11 cellular contexts compared by ENCODE assay signal in genomic region chr4:5019274-5019673, GRCh38. TPM values are rescaled to one million over a fixed set of nuclear protein-coding genes. Genes with fewer than 3 reads are reported as not detected.
DNase-seq lines count a peak whose midpoint lies in the region; ATAC-seq and TF ChIP-seq lines count a peak whose summit lies in the region.
"Had no signal": no experiment of that assay in that cellular context is flagged by ENCODE, and none has a peak within 500 bp of the region (broad histone marks: within the 10 kb centered on the region; RNA-seq: fewer than 3 reads in every experiment).

A gene with protein sequence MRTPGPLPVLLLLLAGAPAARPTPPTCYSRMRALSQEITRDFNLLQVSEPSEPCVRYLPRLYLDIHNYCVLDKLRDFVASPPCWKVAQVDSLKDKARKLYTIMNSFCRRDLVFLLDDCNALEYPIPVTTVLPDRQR (minus strand): TSS chr4:5019458. CDS start chr4:5019445, 13 bp downstream.

- no peaks in the 10 kb centered on the region for H3K36me3 Mint-ChIP-seq in activated naive CD4-positive, alpha-beta T cell treated with anti-CD3 and anti-CD28 coated beads, Interleukin-2, amount 10 ng/mL, durations not matched to agents 7 days and 5 days
- H3K36me3 Mint-ChIP-seq in activated naive CD4-positive, alpha-beta T cell treated with anti-CD3 and anti-CD28 coated beads for 36 hours (ENCODE audit: low read depth), result no peaks in the 10 kb centered on the region
- H3K36me3 Mint-ChIP-seq in dendritic cell treated with granulocyte-macrophage colony-stimulating factor and Interleukin-4, amounts not matched to agents 40 ng/mL and 50 ng/mL, for 4 days (ENCODE audit: low read depth), result no peaks in the 10 kb centered on the region
- H3K36me3 Mint-ChIP-seq: brain had no signal

- intact Hi-C loops in activated naive CD4-positive, alpha-beta T cell treated with anti-CD3 and anti-CD28 coated beads for 36 hours (cut with micrococcal nuclease), result no loop called here
- intact Hi-C loops in dendritic cell treated with granulocyte-macrophage colony-stimulating factor and Interleukin-4, amounts not matched to agents 40 ng/mL and 50 ng/mL, for 4 days (cut with micrococcal nuclease), result no loop called here
- intact Hi-C loops in tibial artery (cut with DNase I; ENCODE audit: low total_unique reads), result no loop called here

- peaks cover 0 to 5% (median 2%) of the 10 kb centered on the region in 4 donors for H3K4me1 ChIP-seq in tibial artery

- H3K4me3 Mint-ChIP-seq in activated naive CD4-positive, alpha-beta T cell treated with anti-CD3 and anti-CD28 coated beads, Interleukin-2, amount 10 ng/mL, durations not matched to agents 7 days and 5 days, result no peak within 1 kb of the TSS
- no peak within 1 kb of the TSS for H3K4me3 Mint-ChIP-seq in activated naive CD4-positive, alpha-beta T cell treated with anti-CD3 and anti-CD28 coated beads for 36 hours
- H3K4me3 Mint-ChIP-seq in dendritic cell treated with granulocyte-macrophage colony-stimulating factor and Interleukin-4, amounts not matched to agents 40 ng/mL and 50 ng/mL, for 4 days, result peak within 1 kb of the TSS; percentile 69

- H3K27me3 Mint-ChIP-seq in activated naive CD4-positive, alpha-beta T cell treated with anti-CD3 and anti-CD28 coated beads, Interleukin-2, amount 10 ng/mL, durations not matched to agents 7 days and 5 days, result peaks cover 28% of the 10 kb centered on the region
- peaks cover 16% of the 10 kb centered on the region for H3K27me3 Mint-ChIP-seq in activated naive CD4-positive, alpha-beta T cell treated with anti-CD3 and anti-CD28 coated beads for 36 hours (ENCODE audit: low read depth)
- H3K27me3 Mint-ChIP-seq in dendritic cell treated with granulocyte-macrophage colony-stimulating factor and Interleukin-4, amounts not matched to agents 40 ng/mL and 50 ng/mL, for 4 days, result peaks cover 10% of the 10 kb centered on the region

- H3K4me3 ChIP-seq in tibial artery, result peak within 1 kb of the TSS; percentile 26 to 42

- H3K4me1 Mint-ChIP-seq in activated naive CD4-positive, alpha-beta T cell treated with anti-CD3 and anti-CD28 coated beads, Interleukin-2, amount 10 ng/mL, durations not matched to agents 7 days and 5 days, result no peaks in the 10 kb centered on the region
- no peaks in the 10 kb centered on the region for H3K4me1 Mint-ChIP-seq in activated naive CD4-positive, alpha-beta T cell treated with anti-CD3 and anti-CD28 coated beads for 36 hours (ENCODE audit: low read depth)
- peaks cover 17% of the 10 kb centered on the region for H3K4me1 Mint-ChIP-seq in dendritic cell treated with granulocyte-macrophage colony-stimulating factor and Interleukin-4, amounts not matched to agents 40 ng/mL and 50 ng/mL, for 4 days (ENCODE audit: low read depth)
- H3K4me1 Mint-ChIP-seq: brain had no signal

- CTCF ChIA-PET in activated naive CD4-positive, alpha-beta T cell treated with anti-CD3 and anti-CD28 coated beads, Interleukin-2, amount 10 ng/mL, durations not matched to agents 7 days and 5 days (lab: Charles Lee), result no interaction called here
- CTCF ChIA-PET in activated naive CD4-positive, alpha-beta T cell treated with anti-CD3 and anti-CD28 coated beads for 36 hours (lab: Charles Lee), result no interaction called here

- no peak within 1 kb of the TSS for H3K27ac ChIP-seq in tibial artery

- H3K27ac Mint-ChIP-seq in activated naive CD4-positive, alpha-beta T cell treated with anti-CD3 and anti-CD28 coated beads, Interleukin-2, amount 10 ng/mL, durations not matched to agents 7 days and 5 days, result peak within 1 kb of the TSS; percentile 69
- H3K27ac Mint-ChIP-seq in activated naive CD4-positive, alpha-beta T cell treated with anti-CD3 and anti-CD28 coated beads for 36 hours, result no peak within 1 kb of the TSS
- H3K27ac Mint-ChIP-seq in dendritic cell treated with granulocyte-macrophage colony-stimulating factor and Interleukin-4, amounts not matched to agents 40 ng/mL and 50 ng/mL, for 4 days, result peak within 1 kb of the TSS; percentile 30
- H3K27ac Mint-ChIP-seq: brain had no signal

- no peak for DNase-seq in activated naive CD4-positive, alpha-beta T cell treated with anti-CD3 and anti-CD28 coated beads, Interleukin-2, amount 10 ng/mL, durations not matched to agents 7 days and 5 days
- DNase-seq in activated naive CD4-positive, alpha-beta T cell treated with anti-CD3 and anti-CD28 coated beads for 36 hours, result no peak
- DNase-seq in left kidney (ENCODE audit: low read depth, low spot score) (peak; percentile 71), tibial artery (no peak), NCI-H2081 treated with DMSO at 0.1 percent for 48 hours (lab: John Stamatoyannopoulos, UW) (no peak), NCI-H187 (lab: John Stamatoyannopoulos, UW) (no peak)
- DNase-seq: NCI-H1436 had no signal

- TF ChIP-seq CTCF in tibial artery (IDR thresholded peaks at IDR 0.05), result no peak

- no peaks in the 10 kb centered on the region for H3K36me3 ChIP-seq in tibial artery

- ATAC-seq in HG03442 (IDR thresholded peaks at IDR 0.05; ENCODE audit: unreplicated experiment), result no peak

- peaks cover 0 to 17% of the 10 kb centered on the region in 2 donors for H3K27me3 ChIP-seq in tibial artery

- peaks cover 0 to 6% (median 0%) of the 10 kb centered on the region in 3 donors for H3K9me3 ChIP-seq in tibial artery

- H3K9me3 Mint-ChIP-seq in activated naive CD4-positive, alpha-beta T cell treated with anti-CD3 and anti-CD28 coated beads, Interleukin-2, amount 10 ng/mL, durations not matched to agents 7 days and 5 days, result no peaks in the 10 kb centered on the region
- no peaks in the 10 kb centered on the region for H3K9me3 Mint-ChIP-seq in activated naive CD4-positive, alpha-beta T cell treated with anti-CD3 and anti-CD28 coated beads for 36 hours
- H3K9me3 Mint-ChIP-seq in dendritic cell treated with granulocyte-macrophage colony-stimulating factor and Interleukin-4, amounts not matched to agents 40 ng/mL and 50 ng/mL, for 4 days, result no peaks in the 10 kb centered on the region

RNA-seq across cellular contexts. Expression of the gene that starts here (rescaled TPM):
- not detected for total RNA-seq in activated naive CD4-positive, alpha-beta T cell treated with anti-CD3 and anti-CD28 coated beads for 36 hours
- total RNA-seq: activated CD8-positive, alpha-beta memory T cell treated with anti-CD3 and anti-CD28 coated beads for 36 hours had no signal
